9 cellular contexts compared by ENCODE assay signal in genomic region chr1:6245086-6245868, GRCh38. TPM values are rescaled to one million over a fixed set of nuclear protein-coding genes. Genes with fewer than 3 reads are reported as not detected.
DNase-seq lines count a peak whose midpoint lies in the region; ATAC-seq and TF ChIP-seq lines count a peak whose summit lies in the region.
"Had no signal": no experiment of that assay in that cellular context is flagged by ENCODE, and none has a peak within 500 bp of the region (broad histone marks: within the 10 kb centered on the region; RNA-seq: fewer than 3 reads in every experiment).

No MANE protein-coding gene starts in this region.

- no peak overlapping the region for H3K27ac Mint-ChIP-seq in natural killer cell
- H3K27ac Mint-ChIP-seq in stimulated activated memory B cell treated with anti-CD40 and anti-IgM and Interleukin-4, amounts not matched to agents 10 μg/mL and 1 μg/mL and 100 μg/mL, for 72 hours = no peak overlapping the region

- ATAC-seq in HG03521 (IDR thresholded peaks at IDR 0.05; ENCODE audit: unreplicated experiment) (peak; percentile 74), esophagus mucosa (peak; percentile 82), natural killer cell (peak; percentile 85 to 91 (median 87))
- peak; percentile 77 for ATAC-seq in stimulated activated memory B cell treated with anti-CD40 and anti-IgM and Interleukin-4, amounts not matched to agents 10 μg/mL and 1 μg/mL and 100 μg/mL, for 72 hours

- intact Hi-C loops in natural killer cell (cut with micrococcal nuclease) = loop anchor here (5.0 kb wide), 1 partner anchor 52 kb away; no protein-coding TSS in a partner anchor

- TF ChIP-seq CTCF in natural killer cell (IDR thresholded peaks at IDR 0.05) = peak; percentile 71

- H3K27me3 Mint-ChIP-seq in natural killer cell (ENCODE audit: low read depth in 2 of 2) = peaks cover 20 to 43% of the 10 kb centered on the region in 2 donors
- H3K27me3 Mint-ChIP-seq in stimulated activated memory B cell treated with anti-CD40 and anti-IgM and Interleukin-4, amounts not matched to agents 10 μg/mL and 1 μg/mL and 100 μg/mL, for 72 hours = peaks cover 80% of the 10 kb centered on the region

- no peaks in the 10 kb centered on the region for H3K36me3 Mint-ChIP-seq in natural killer cell
- no peaks in the 10 kb centered on the region for H3K36me3 Mint-ChIP-seq in stimulated activated memory B cell treated with anti-CD40 and anti-IgM and Interleukin-4, amounts not matched to agents 10 μg/mL and 1 μg/mL and 100 μg/mL, for 72 hours

- no peak overlapping the region for H3K4me3 Mint-ChIP-seq in natural killer cell
- peak overlapping the region; percentile 9 for H3K4me3 Mint-ChIP-seq in stimulated activated memory B cell treated with anti-CD40 and anti-IgM and Interleukin-4, amounts not matched to agents 10 μg/mL and 1 μg/mL and 100 μg/mL, for 72 hours

- no peaks in the 10 kb centered on the region for H3K9me3 Mint-ChIP-seq in natural killer cell
- no peaks in the 10 kb centered on the region for H3K9me3 Mint-ChIP-seq in stimulated activated memory B cell treated with anti-CD40 and anti-IgM and Interleukin-4, amounts not matched to agents 10 μg/mL and 1 μg/mL and 100 μg/mL, for 72 hours

- peak; percentile 95 for DNase-seq in DMS 273 (lab: John Stamatoyannopoulos, UW; ENCODE audit: unreplicated experiment)
- no peak for DNase-seq in DMS 273 treated with DMSO at 0.1 percent for 48 hours (lab: John Stamatoyannopoulos, UW)
- DNase-seq in NOMO-1 treated with DMSO at 0.1 percent for 48 hours (lab: John Stamatoyannopoulos, UW; ENCODE audit: unreplicated experiment) = peak; percentile 75
- DNase-seq in activated T-cell treated with anti-CD3 and anti-CD28 coated beads for 24 hours (ENCODE audit: low read depth) = peak; percentile 64
- DNase-seq in natural killer cell = peak; percentile 85

- peaks cover 5 to 16% of the 10 kb centered on the region in 2 donors for H3K4me1 Mint-ChIP-seq in natural killer cell
- H3K4me1 Mint-ChIP-seq in stimulated activated memory B cell treated with anti-CD40 and anti-IgM and Interleukin-4, amounts not matched to agents 10 μg/mL and 1 μg/mL and 100 μg/mL, for 72 hours = peaks cover 29% of the 10 kb centered on the region

RNA-seq across cellular contexts. Expression of gene HES3, which starts 1.3 kb away (rescaled TPM):
- not detected for total RNA-seq in esophagus mucosa
- not detected for total RNA-seq in natural killer cell
- total RNA-seq: temporal lobe had no signal

RNA-seq across cellular contexts. Expression of gene ICMT, which starts 9.5 kb away (rescaled TPM):
- total RNA-seq in esophagus mucosa (40.3 TPM), natural killer cell (10 to 100 TPM in 2 of 3 donors, 1 to 10 TPM in 1; 8.6 to 16.9 (median 15.6) TPM)

RNA-seq across cellular contexts. Expression of gene GPR153, which starts 15.6 kb away (rescaled TPM):
- 9.1 TPM for total RNA-seq in esophagus mucosa
- total RNA-seq in natural killer cell = 1 to 10 TPM; 8.5 to 9.7 (median 8.7) TPM

RNA-seq across cellular contexts. Expression of gene RNF207, which starts 39.4 kb away (rescaled TPM):
- total RNA-seq in esophagus mucosa (10.8 TPM), natural killer cell (1 to 10 TPM; 2.1 to 5.5 (median 2.3) TPM)

RNA-seq across cellular contexts. Expression of gene RPL22, which starts 45.9 kb away (rescaled TPM):
- total RNA-seq in esophagus mucosa = 439 TPM
- total RNA-seq in natural killer cell = 100 to 1,000 TPM; 210 to 239 (median 228) TPM
